Comparison of ENCODE assay signal across 18 cellular contexts in the genomic region with DNA sequence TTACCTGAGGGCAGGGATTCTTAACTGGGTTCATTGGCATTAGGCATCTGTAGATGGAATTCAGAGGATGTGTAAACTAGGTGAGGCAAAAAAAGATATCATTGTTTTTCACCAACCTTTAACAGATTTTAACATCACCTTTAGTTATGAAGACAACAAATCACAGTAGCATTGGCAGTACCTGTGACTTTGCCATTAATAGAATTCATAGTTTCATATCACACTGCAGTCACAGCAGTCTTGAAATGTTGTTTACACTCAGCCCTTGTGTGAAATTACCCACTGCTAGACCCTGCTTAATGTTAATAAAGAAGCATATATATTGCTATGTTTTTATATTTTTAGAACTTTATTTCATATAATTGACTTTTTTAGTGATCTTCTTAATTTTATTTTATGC. TPM values are rescaled to one million over a fixed set of nuclear protein-coding genes. Genes with fewer than 3 reads are reported as not detected.
DNase-seq lines count a peak whose midpoint lies in the region; TF ChIP-seq lines count a peak whose summit lies in the region.
"Had no signal": no experiment of that assay in that cellular context is flagged by ENCODE, and none has a peak within 500 bp of the region (broad histone marks: within the 10 kb centered on the region; RNA-seq: fewer than 3 reads in every experiment).

No MANE protein-coding gene starts in this region.

- H3K27me3 ChIP-seq in H9 (ENCODE audit: insufficient read depth, low read length): no peaks in the 10 kb centered on the region
- no peaks in the 10 kb centered on the region for H3K27me3 ChIP-seq in SJCRH30
- no peaks in the 10 kb centered on the region for H3K27me3 ChIP-seq in smooth muscle cell (ENCODE audit: low read depth)
- peaks cover 51% of the 10 kb centered on the region for H3K27me3 ChIP-seq in osteoblast (ENCODE audit: insufficient read depth, low read length)
- H3K27me3 ChIP-seq in prostate gland (replicated peaks; ENCODE audit: insufficient read depth): no peaks in the 10 kb centered on the region

- H2BK120ac ChIP-seq in H9 (ENCODE audit: low read depth, low read length, poor library complexity, severe bottlenecking): no peak overlapping the region

- no peak overlapping the region for H2AK5ac ChIP-seq in H9 (ENCODE audit: insufficient read length, low read length)

- H3K4me3 ChIP-seq in SJCRH30: peak overlapping the region; percentile 75
- H3K4me3 ChIP-seq in iPS-18c (ENCODE audit: insufficient read depth, low read depth, low read length): peak overlapping the region; percentile 88; the same call in 1 of the 2 replicates
- peak overlapping the region; percentile 73 for H3K4me3 ChIP-seq in smooth muscle cell
- no peak overlapping the region for H3K4me3 ChIP-seq in osteoblast (ENCODE audit: insufficient read depth, low read length)
- H3K4me3 ChIP-seq in prostate gland: no peak overlapping the region

- peaks cover 3% of the 10 kb centered on the region in 3 experiments; a peak in 5 of 7 replicates for H3K36me3 Mint-ChIP-seq in H9 (ENCODE audit: insufficient read depth in 1 of 3, low read depth in 3 of 3)

- no peak overlapping the region for H2BK5ac ChIP-seq in H9 (ENCODE audit: insufficient read length, low read length)

- H3K27ac ChIP-seq in H9 (ENCODE audit: insufficient read length, low read depth, low read length) (no peak overlapping the region), SJCRH30 (no peak overlapping the region; the same call in 1 of the 2 replicates), smooth muscle cell (ENCODE audit: low read depth) (no peak overlapping the region), osteoblast (ENCODE audit: low read depth, low read length) (no peak overlapping the region), prostate gland (no peak overlapping the region)

- H3K79me2 ChIP-seq in H9 (ENCODE audit: insufficient read depth, low read length): peaks cover 22% of the 10 kb centered on the region; the same call in 1 of the 2 replicates
- peaks cover 9% of the 10 kb centered on the region for H3K79me2 ChIP-seq in smooth muscle cell (ENCODE audit: low read depth)
- no peaks in the 10 kb centered on the region for H3K79me2 ChIP-seq in osteoblast (ENCODE audit: insufficient read depth, low read length)

- no peak overlapping the region for H3K4ac ChIP-seq in H9 (ENCODE audit: low read depth, low read length)

- H2BK20ac ChIP-seq in H9 (ENCODE audit: low read depth, low read length, poor library complexity, severe bottlenecking): no peak overlapping the region

- H3K27ac Mint-ChIP-seq in H9: peak overlapping the region; percentile 95 to 99 (median 99)
- H3K27ac Mint-ChIP-seq: activated B cell treated with CpG ODN at 0.5 μM for 24 hours, B cell had no signal

- TF ChIP-seq CTCF in H9 (conservative IDR thresholded peaks at IDR 0.05) (no peak), smooth muscle cell (IDR thresholded peaks at IDR 0.05; ENCODE audit: borderline replicate concordance, insufficient read depth, poor library complexity, severe bottlenecking) (no peak), osteoblast (IDR thresholded peaks at IDR 0.05; ENCODE audit: extremely low read depth, low read depth, low read length) (no peak), prostate gland (IDR thresholded peaks at IDR 0.05) (no peak)

- H3K4me1 ChIP-seq in H9 (ENCODE audit: insufficient read depth, low read length) (peaks cover 24% of the 10 kb centered on the region), SJCRH30 (peaks cover 32% of the 10 kb centered on the region), smooth muscle cell (ENCODE audit: low read depth) (peaks cover 48% of the 10 kb centered on the region), osteoblast (ENCODE audit: insufficient read depth, low read length) (no peaks in the 10 kb centered on the region), prostate gland (replicated peaks) (no peaks in the 10 kb centered on the region)

- H3K18ac ChIP-seq in H9 (ENCODE audit: insufficient read length, low read depth, low read length): no peak overlapping the region

- H3K9ac ChIP-seq in H9 (ENCODE audit: extremely low read depth, insufficient read length, low read length) (peak overlapping the region; percentile 98), smooth muscle cell (ENCODE audit: low read depth) (no peak overlapping the region)

- H3K9me3 Mint-ChIP-seq in H9: no peaks in the 10 kb centered on the region
- H3K9me3 Mint-ChIP-seq: activated B cell treated with CpG ODN at 0.5 μM for 24 hours, IgD-negative memory B cell had no signal

- H3K9me3 ChIP-seq in H9 (ENCODE audit: control insufficient read depth, low read depth, low read length): no peaks in the 10 kb centered on the region
- H3K9me3 ChIP-seq in SJCRH30 (replicated peaks): no peaks in the 10 kb centered on the region
- no peaks in the 10 kb centered on the region for H3K9me3 ChIP-seq in iPS-18c (ENCODE audit: control insufficient read depth, insufficient read depth, low read length)
- H3K9me3 ChIP-seq in smooth muscle cell (replicated peaks; ENCODE audit: low read depth): no peaks in the 10 kb centered on the region
- no peaks in the 10 kb centered on the region for H3K9me3 ChIP-seq in osteoblast (ENCODE audit: low read depth, low read length)
- no peaks in the 10 kb centered on the region for H3K9me3 ChIP-seq in prostate gland

- H3K56ac ChIP-seq in H9 (ENCODE audit: insufficient read length, low read depth, low read length): no peak overlapping the region

- no peak overlapping the region for H2AFZ ChIP-seq in H9 (ENCODE audit: low read length)
- no peak overlapping the region for H2AFZ ChIP-seq in smooth muscle cell (ENCODE audit: low read depth)
- H2AFZ ChIP-seq in osteoblast (ENCODE audit: low read length): no peak overlapping the region

- no peak for TF ChIP-seq POLR2A in prostate gland (IDR thresholded peaks at IDR 0.05)

- no peak overlapping the region for H2BK15ac ChIP-seq in H9 (ENCODE audit: low read depth, low read length)

- H4K20me1 ChIP-seq in H9 (ENCODE audit: control insufficient read depth, insufficient read depth, insufficient read length): peaks cover 2% of the 10 kb centered on the region
- H4K20me1 ChIP-seq in smooth muscle cell (ENCODE audit: low read depth): peaks cover 9% of the 10 kb centered on the region
- H4K20me1 ChIP-seq in osteoblast (ENCODE audit: insufficient read depth, low read length): no peaks in the 10 kb centered on the region

- H3K27me3 Mint-ChIP-seq in H9 (ENCODE audit: low read depth): no peaks in the 10 kb centered on the region; the same call in none of the 2 replicates

- H3K23ac ChIP-seq in H9 (ENCODE audit: insufficient read length, low read depth, low read length): no peak overlapping the region

- intact Hi-C loops in prostate gland (cut with DNase I): no loop called here

- no peak overlapping the region for H3T11ph ChIP-seq in H9 (ENCODE audit: low read length)

- H3K4me3 Mint-ChIP-seq in H9: peak overlapping the region; percentile 86 to 95
- H3K4me3 Mint-ChIP-seq: activated B cell treated with CpG ODN at 0.5 μM for 24 hours had no signal

- no peak for DNase-seq in H9
- no peak for DNase-seq in SJCRH30
- no peak for DNase-seq in smooth muscle cell (lab: John Stamatoyannopoulos, UW; ENCODE audit: unreplicated experiment)
- DNase-seq in OCI-M1 (lab: John Stamatoyannopoulos, UW): no peak
- no peak for DNase-seq in UCSD-AML1 (lab: John Stamatoyannopoulos, UW; ENCODE audit: unreplicated experiment)
- no peak for DNase-seq in osteoblast (ENCODE audit: insufficient read length, low spot score, missing footprints)
- DNase-seq in prostate gland (ENCODE audit: low spot score): no peak
- DNase-seq: activated B cell treated with CpG ODN at 0.5 μM for 24 hours, amygdala, H7, left cardiac atrium, NCI-H1048, NCI-H748 treated with DMSO at 0.1 percent for 48 hours, T-helper 1 cell had no signal

- no peak overlapping the region for H4K5ac ChIP-seq in H9 (ENCODE audit: insufficient read length, low read depth, low read length)

- peaks cover 66 to 73% of the 10 kb centered on the region in 2 experiments for H3K4me1 Mint-ChIP-seq in H9

- H4K8ac ChIP-seq in H9 (replicated peaks; ENCODE audit: insufficient read length, low read depth, low read length): no peak overlapping the region

- H4K91ac ChIP-seq in H9 (ENCODE audit: insufficient read length, low read depth, low read length): no peak overlapping the region

- no peak overlapping the region for H2BK12ac ChIP-seq in H9 (ENCODE audit: insufficient read length, low read depth, low read length)

- peaks cover 25% of the 10 kb centered on the region for H3K23me2 ChIP-seq in H9 (ENCODE audit: insufficient read length, low read depth, low read length, poor library complexity, severe bottlenecking)

- H3K36me3 ChIP-seq in SJCRH30 (no peaks in the 10 kb centered on the region; the same call in 1 of the 2 replicates), smooth muscle cell (ENCODE audit: low read depth) (no peaks in the 10 kb centered on the region), osteoblast (ENCODE audit: insufficient read depth, low read length) (no peaks in the 10 kb centered on the region), prostate gland (no peaks in the 10 kb centered on the region)

- peaks cover 8% of the 10 kb centered on the region for H3F3A ChIP-seq in smooth muscle cell (ENCODE audit: low read depth)

- H3K14ac ChIP-seq in H9 (ENCODE audit: insufficient read depth, low read length): no peak overlapping the region

- peaks cover 7% of the 10 kb centered on the region for H3K79me1 ChIP-seq in H9 (ENCODE audit: insufficient read depth, low read depth, low read length, poor library complexity, severe bottlenecking)

- H3K4me2 ChIP-seq in H9 (ENCODE audit: insufficient read depth, insufficient read length, low read length) (peak overlapping the region; percentile 95), smooth muscle cell (peak overlapping the region; percentile 75), osteoblast (ENCODE audit: insufficient read depth, low read length) (no peak overlapping the region)

RNA-seq across cellular contexts. Expression of gene INAVA, which starts 1.7 kb away (rescaled TPM):
- 36.8 and 37.2 TPM in 2 replicates for total RNA-seq in H9 (2021)
- 16.1 and 19.8 TPM in 2 replicates for total RNA-seq in SJCRH30 (2014; rRNA removed; shearing (Covaris generic))
- 9.5 and 16.9 TPM in 2 replicates for total RNA-seq in smooth muscle cell
- 10.1 and 14.9 TPM in 2 replicates for polyA plus RNA-seq in smooth muscle cell
- total RNA-seq in osteoblast: under 0.01 and 0.36 TPM in 2 replicates
- total RNA-seq in prostate gland: 10 to 100 TPM in 1 of 2 donors, 1 to 10 TPM in 1; 7.4 to 27.1 TPM
- polyA plus RNA-seq: IgD-negative memory B cell had no signal

RNA-seq across cellular contexts. Expression of gene GPR25, which starts 20.2 kb away (rescaled TPM):
- total RNA-seq in H9 (2021) (not detected in 2 replicates), smooth muscle cell (not detected in 2 replicates), osteoblast (not detected in 2 replicates), prostate gland (1 to 10 TPM in 1 of 2 donors, not detected in 1; 1.2 TPM)
- not detected in 2 replicates for total RNA-seq in SJCRH30 (2014; rRNA removed; shearing (Covaris generic))
- polyA plus RNA-seq in smooth muscle cell: not detected in 2 replicates
- total RNA-seq: H7, left cardiac atrium, myocyte had no signal

Comparison
In these comparisons a context has a peak if more than half of its experiments do, and no peak if none do; other contexts are left out.
1. H3K4me3 ChIP-seq: peak in SJCRH30 (single experiment), iPS-18c (single experiment) and smooth muscle cell (single experiment); none in osteoblast (single experiment) and prostate gland (0 of 2).